ENCODE assay signal across 8 cellular contexts in genomic region chr6:33453361-33454008, GRCh38. TPM values are rescaled to one million over a fixed set of nuclear protein-coding genes. Genes with fewer than 3 reads are reported as not detected.
DNase-seq lines count a peak whose midpoint lies in the region; ATAC-seq and TF ChIP-seq lines count a peak whose summit lies in the region.

No MANE protein-coding gene starts in this region.

- no peaks in the 10 kb centered on the region for H3K27me3 ChIP-seq in right atrium auricular region
- no peaks in the 10 kb centered on the region for H3K27me3 ChIP-seq in right lobe of liver
- no peaks in the 10 kb centered on the region for H3K27me3 ChIP-seq in upper lobe of right lung

- 7% methylated on average over 12 of the region's 12 CpGs for WGBS in right lobe of liver (ENCODE audit: insufficient coverage, low coverage, low lambda C conversion rate, missing lambda C conversion rate)

- H3K9me3 ChIP-seq in right atrium auricular region: no peaks in the 10 kb centered on the region
- H3K9me3 ChIP-seq in right lobe of liver: no peaks in the 10 kb centered on the region
- H3K9me3 ChIP-seq in upper lobe of right lung: no peaks in the 10 kb centered on the region

- TF ChIP-seq CTCF in right atrium auricular region (IDR thresholded peaks at IDR 0.05): no peak
- TF ChIP-seq CTCF in right lobe of liver (IDR thresholded peaks at IDR 0.05): no peak
- no peak for TF ChIP-seq CTCF in upper lobe of right lung (IDR thresholded peaks at IDR 0.05)

- ATAC-seq in right lobe of liver (no peak), upper lobe of right lung (no peak)

- H3K27ac ChIP-seq in right atrium auricular region (peak overlapping the region; percentile 83 to 84), angular gyrus (ENCODE audit: low read depth, low read length) (peak overlapping the region; percentile 74), right lobe of liver (peak overlapping the region in 2 of 3 donors; percentile 25 to 58), upper lobe of right lung (peak overlapping the region; percentile 86)

- H3K36me3 ChIP-seq in right atrium auricular region (peaks cover 13% of the 10 kb centered on the region), right lobe of liver (no peaks in the 10 kb centered on the region), upper lobe of right lung (no peaks in the 10 kb centered on the region)

- intact Hi-C loops in cardiac septum (cut with DNase I): loop anchor here (10.0 kb wide), 1 partner anchor 121 kb away; no protein-coding TSS in a partner anchor
- intact Hi-C loops in right lobe of liver (cut with DNase I): no loop called here
- intact Hi-C loops in upper lobe of right lung (cut with DNase I): no loop called here

- DNase-seq in right atrium auricular region (ENCODE audit: low spot score): peak; percentile 50
- DNase-seq in cardiac septum (ENCODE audit: low spot score): no peak
- no peak for DNase-seq in right lobe of liver
- no peak for DNase-seq in upper lobe of right lung
- no peak for DNase-seq in HK-2 (ENCODE audit: unreplicated experiment)
- no peak for DNase-seq in iPS-NIHi7 (ENCODE audit: extremely low spot score)
- DNase-seq in stimulated activated naive CD4-positive, alpha-beta T cell treated with Interleukin-2 at 50 U/mL for 16 hours (lab: John Stamatoyannopoulos, UW): no peak

- no peak for TF ChIP-seq POLR2A in right lobe of liver (IDR thresholded peaks at IDR 0.05)

- H3K4me3 ChIP-seq in right atrium auricular region: peak overlapping the region; percentile 81 to 89
- peak overlapping the region; percentile 79 to 93 (median 90) for H3K4me3 ChIP-seq in right lobe of liver
- H3K4me3 ChIP-seq in upper lobe of right lung: peak overlapping the region; percentile 95

- H3K4me1 ChIP-seq in right atrium auricular region: peaks cover 0 to 28% of the 10 kb centered on the region in 2 donors
- H3K4me1 ChIP-seq in right lobe of liver: peaks cover 0 to 5% (median 0%) of the 10 kb centered on the region in 4 donors
- peaks cover 15% of the 10 kb centered on the region for H3K4me1 ChIP-seq in upper lobe of right lung

RNA-seq across cellular contexts. Expression of gene ZBTB9, which starts 0.9 kb away (rescaled TPM):
- total RNA-seq in right atrium auricular region (1 to 10 TPM; 1.3 to 4.1 TPM), cardiac septum (4.5 TPM), right lobe of liver (1 to 10 TPM; 2.5 to 3.8 (median 2.9) TPM), upper lobe of right lung (5.8 TPM)

RNA-seq across cellular contexts. Expression of gene SYNGAP1, which starts 33.6 kb away (rescaled TPM):
- total RNA-seq in right atrium auricular region (10 to 100 TPM in 1 of 2 donors, 1 to 10 TPM in 1; 3.6 to 10.1 TPM), cardiac septum (9.0 TPM), right lobe of liver (1 to 10 TPM; 1.8 to 4.1 (median 2.8) TPM), upper lobe of right lung (23.0 TPM)

RNA-seq across cellular contexts. Expression of gene CUTA, which starts 35.6 kb away (rescaled TPM):
- 100 to 1,000 TPM; 118 to 119 TPM for total RNA-seq in right atrium auricular region
- 94.6 TPM for total RNA-seq in cardiac septum
- total RNA-seq in right lobe of liver: 100 to 1,000 TPM in 3 of 6 experiments, 10 to 100 TPM in 3; 81.4 to 114 (median 97.4) TPM
- total RNA-seq in upper lobe of right lung: 144 TPM

RNA-seq across cellular contexts. Expression of gene PHF1, which starts 42.7 kb away (rescaled TPM):
- 10 to 100 TPM; 51.8 to 69.8 TPM for total RNA-seq in right atrium auricular region
- total RNA-seq in cardiac septum: 74.8 TPM
- total RNA-seq in right lobe of liver: 10 to 100 TPM; 14.7 to 21.3 (median 18.3) TPM
- 74.3 TPM for total RNA-seq in upper lobe of right lung
